In genomic region chr1:156749429-156750118, GRCh38 we compare ENCODE assay signal across 8 cellular contexts. TPM values are rescaled to one million over a fixed set of nuclear protein-coding genes. Genes with fewer than 3 reads are reported as not detected.
A peak's percentile ranks its signal among the peaks of the same experiment; 100 is the strongest.
DNase-seq lines count a peak whose midpoint lies in the region; ATAC-seq, FAIRE-seq and TF ChIP-seq lines count a peak whose summit lies in the region.

No MANE protein-coding gene starts in this region.

- peaks cover 5% of the 10 kb centered on the region for H3K36me3 Mint-ChIP-seq in osteocyte (ENCODE audit: unreplicated experiment)

- no peak for TF ChIP-seq POLR2A in endothelial cell of umbilical vein (IDR thresholded peaks at IDR 0.05; ENCODE audit: low read depth, low read length)

- dilution Hi-C loops in endothelial cell of umbilical vein (cut with MboI; ENCODE audit: extremely low pct_ligation_motif_present, low sequenced_read_pairs): no loop called here

- peaks cover 67% of the 10 kb centered on the region for H3K4me1 Mint-ChIP-seq in osteocyte (ENCODE audit: unreplicated experiment)

- H3K4me1 ChIP-seq in OCI-LY7 (ENCODE audit: insufficient read depth, low read length, poor library complexity, severe bottlenecking) (peaks cover 50% of the 10 kb centered on the region), endothelial cell of umbilical vein (ENCODE audit: control insufficient read depth, extremely low read depth, insufficient read depth, low read length) (peaks cover 51% of the 10 kb centered on the region)

- no peak for FAIRE-seq in endothelial cell of umbilical vein (lab: Jason Lieb, UNC)

- H3K27ac Mint-ChIP-seq in osteocyte (ENCODE audit: unreplicated experiment): peak overlapping the region; percentile 100

- H3K9ac ChIP-seq in endothelial cell of umbilical vein (replicated peaks; ENCODE audit: extremely low read depth, insufficient read depth, low read length): peak overlapping the region; percentile 69

- CTCF ChIA-PET in OCI-LY7 (lab: Charles Lee; ENCODE audit: unreplicated experiment) (interaction anchor here (1.0 kb wide), 1 partner anchor 23 kb away, joined by 4 read pairs; no protein-coding TSS in a partner anchor), endothelial cell of umbilical vein (lab: Charles Lee) (interaction anchor here (1.3 to 3.9 kb wide), 2 partner anchors 9 to 22 kb away, joined by 4 to 49 read pairs; partner anchors contain the start of genes ISG20L2, METTL25B and MRPL24)

- H3K9me3 Mint-ChIP-seq in osteocyte (ENCODE audit: unreplicated experiment): no peaks in the 10 kb centered on the region

- H3K27me3 ChIP-seq in endothelial cell of umbilical vein (ENCODE audit: control insufficient read depth in 2 of 2, insufficient read depth in 2 of 2, low read length in 2 of 2): no peaks in the 10 kb centered on the region

- DNase-seq in Daoy (ENCODE audit: low read depth): peak; percentile 30
- DNase-seq in OCI-LY7 (ENCODE audit: low spot score): no peak
- no peak for DNase-seq in endothelial cell of umbilical vein (ENCODE audit: low read depth, low spot score)
- DNase-seq in osteocyte (ENCODE audit: extremely low spot score, unreplicated experiment): no peak
- no peak for DNase-seq in NCI-H2227 treated with DMSO at 0.1 percent for 48 hours (lab: John Stamatoyannopoulos, UW)

- peak overlapping the region; percentile 88 for H3K4me3 Mint-ChIP-seq in osteocyte (ENCODE audit: unreplicated experiment)

- POLR2A ChIA-PET in OCI-LY7 (lab: Charles Lee) (interaction anchor here (1.3 kb wide), 1 partner anchor 21 kb away, joined by 4 read pairs; the partner anchor contains the start of genes ISG20L2 and METTL25B), endothelial cell of umbilical vein (lab: Charles Lee) (no interaction called here)

- no peak for ATAC-seq in GM21526 (IDR thresholded peaks at IDR 0.05; ENCODE audit: low FRiP score, unreplicated experiment)
- no peak for ATAC-seq in GM18517 (IDR thresholded peaks at IDR 0.05; ENCODE audit: unreplicated experiment)
- ATAC-seq in HG02678 (IDR thresholded peaks at IDR 0.05; ENCODE audit: unreplicated experiment): no peak

- H3K4me3 ChIP-seq in OCI-LY7 (ENCODE audit: low read depth, low read length, poor library complexity, severe bottlenecking) (peak overlapping the region; percentile 85), endothelial cell of umbilical vein (replicated peaks in 1 of 3; ENCODE audit: insufficient read depth in 1 of 3, low read depth in 1 of 3, low read length in 3 of 3) (peak overlapping the region; percentile 88 to 94 (median 92))

- peaks cover 58% of the 10 kb centered on the region for H3K36me3 ChIP-seq in OCI-LY7 (ENCODE audit: insufficient read depth, low read length)
- H3K36me3 ChIP-seq in endothelial cell of umbilical vein (ENCODE audit: control insufficient read depth in 2 of 2, extremely low read depth in 1 of 2, insufficient read depth in 2 of 2, low read length in 2 of 2): peaks cover 0 to 6% of the 10 kb centered on the region in 2 experiments

- BruUV-seq in OCI-LY7 (replicated peaks; lab: Mats Ljungman, UMichigan) (no TSS peak), endothelial cell of umbilical vein (replicated peaks; lab: Mats Ljungman, UMichigan) (no TSS peak)

- H3K4me2 ChIP-seq in OCI-LY7 (ENCODE audit: low read length) (peak overlapping the region; percentile 99), endothelial cell of umbilical vein (ENCODE audit: insufficient read depth, low read length) (peak overlapping the region; percentile 76)

- intact Hi-C loops in OCI-LY7 (cut with micrococcal nuclease; ENCODE audit: unreplicated experiment): loop anchor here (10.0 kb wide), 1 partner anchor 245 kb away; the partner anchor contains the start of gene MEF2D
- intact Hi-C loops in endothelial cell of umbilical vein (cut with micrococcal nuclease): loop anchor here (5.0 kb wide), 1 partner anchor 247 kb away; the partner anchor contains the start of gene MEF2D

- H2AFZ ChIP-seq in OCI-LY7 (ENCODE audit: low read length) (no peak overlapping the region), endothelial cell of umbilical vein (ENCODE audit: low read depth, low read length) (no peak overlapping the region)

- H3K27ac ChIP-seq in OCI-LY7 (ENCODE audit: low read depth, low read length, poor library complexity, severe bottlenecking) (peak overlapping the region; percentile 81), endothelial cell of umbilical vein (ENCODE audit: insufficient read depth, low read depth, low read length) (peak overlapping the region; percentile 85)

- H4K20me1 ChIP-seq in OCI-LY7 (ENCODE audit: insufficient read depth, low read length) (peaks cover 9% of the 10 kb centered on the region; the same call in 1 of the 2 replicates), endothelial cell of umbilical vein (replicated peaks; ENCODE audit: control insufficient read depth, extremely low read depth, insufficient read depth, low read length) (no peaks in the 10 kb centered on the region)

- H3K9me2 ChIP-seq in OCI-LY7 (ENCODE audit: insufficient read depth, low read length): no peaks in the 10 kb centered on the region

- no peaks in the 10 kb centered on the region for H3K9me3 ChIP-seq in OCI-LY7 (ENCODE audit: low read length)
- H3K9me3 ChIP-seq in endothelial cell of umbilical vein (replicated peaks; ENCODE audit: control insufficient read depth, insufficient read depth, low read length): no peaks in the 10 kb centered on the region

- TF ChIP-seq CTCF in OCI-LY7 (conservative IDR thresholded peaks at IDR 0.05; ENCODE audit: low read length) (no peak), endothelial cell of umbilical vein (IDR thresholded peaks at IDR 0.05; ENCODE audit: extremely low read depth in 1 of 2, insufficient read depth in 1 of 2, low read depth in 1 of 2, low read length in 2 of 2) (no peak), osteocyte (IDR thresholded peaks at IDR 0.05) (no peak)

- H3K79me2 ChIP-seq in OCI-LY7 (ENCODE audit: insufficient read depth, low read depth, low read length): peaks cover 77% of the 10 kb centered on the region
- peaks cover 75% of the 10 kb centered on the region for H3K79me2 ChIP-seq in endothelial cell of umbilical vein (ENCODE audit: control insufficient read depth, insufficient read depth, low read length)

- no peaks in the 10 kb centered on the region for H3K27me3 Mint-ChIP-seq in osteocyte (ENCODE audit: unreplicated experiment)

- no peaks in the 10 kb centered on the region for H3K9me1 ChIP-seq in endothelial cell of umbilical vein (replicated peaks; ENCODE audit: control insufficient read depth, extremely low read depth, insufficient read depth, low read length)

RNA-seq across cellular contexts. Expression of gene HDGF, which starts 1.9 kb away (rescaled TPM):
- 484 and 537 TPM in 2 replicates for total RNA-seq in Daoy (2014; rRNA removed; shearing (Covaris generic))
- total RNA-seq in OCI-LY7 (2014; rRNA removed; shearing (Covaris generic)): 291 and 346 TPM in 2 replicates
- total RNA-seq in OCI-LY7 (2022) (315 and 329 TPM in 2 replicates), endothelial cell of umbilical vein (279 and 298 TPM in 2 replicates), osteocyte (213 and 219 TPM in 2 replicates)
- polyA plus RNA-seq in endothelial cell of umbilical vein: 94.7 and 95.1 TPM in 2 replicates
- polyA plus RNA-seq in endothelial cell of umbilical vein (2011; cell fraction: cytosol; rRNA removed): 139 and 148 TPM in 2 replicates
- polyA plus RNA-seq in endothelial cell of umbilical vein (2011; cell fraction: nucleus; rRNA removed): 93.2 and 108 TPM in 2 replicates
- 140 and 207 TPM in 2 replicates for polyA plus RNA-seq in endothelial cell of umbilical vein (2012)
- 104 and 113 TPM in 2 replicates for polyA minus RNA-seq in endothelial cell of umbilical vein
- polyA minus RNA-seq in endothelial cell of umbilical vein (2011; cell fraction: cytosol; rRNA and poly(A)+ RNA removed): 188 TPM
- polyA minus RNA-seq in endothelial cell of umbilical vein (2011; cell fraction: nucleus; rRNA and poly(A)+ RNA removed): 25.0 and 26.9 TPM in 2 replicates

RNA-seq across cellular contexts. Expression of gene MRPL24, which starts 8.7 kb away (rescaled TPM):
- 144 and 148 TPM in 2 replicates for total RNA-seq in Daoy (2014; rRNA removed; shearing (Covaris generic))
- 55.3 and 69.0 TPM in 2 replicates for total RNA-seq in OCI-LY7 (2014; rRNA removed; shearing (Covaris generic))
- 49.3 and 56.6 TPM in 2 replicates for total RNA-seq in OCI-LY7 (2022)
- 63.3 and 77.7 TPM in 2 replicates for total RNA-seq in endothelial cell of umbilical vein
- polyA plus RNA-seq in endothelial cell of umbilical vein: 46.5 and 47.9 TPM in 2 replicates
- polyA plus RNA-seq in endothelial cell of umbilical vein (2011; cell fraction: cytosol; rRNA removed): 67.0 and 79.6 TPM in 2 replicates
- 44.5 and 52.6 TPM in 2 replicates for polyA plus RNA-seq in endothelial cell of umbilical vein (2011; cell fraction: nucleus; rRNA removed)
- polyA plus RNA-seq in endothelial cell of umbilical vein (2012): 74.8 and 88.5 TPM in 2 replicates
- polyA minus RNA-seq in endothelial cell of umbilical vein: 30.4 and 46.8 TPM in 2 replicates
- polyA minus RNA-seq in endothelial cell of umbilical vein (2011; cell fraction: cytosol; rRNA and poly(A)+ RNA removed): 31.3 TPM
- polyA minus RNA-seq in endothelial cell of umbilical vein (2011; cell fraction: nucleus; rRNA and poly(A)+ RNA removed): 9.9 and 10.5 TPM in 2 replicates
- total RNA-seq in osteocyte: 52.6 and 55.8 TPM in 2 replicates

RNA-seq across cellular contexts. Expression of gene PRCC, which starts 17.8 kb away (rescaled TPM):
- total RNA-seq in Daoy (2014; rRNA removed; shearing (Covaris generic)): 43.7 and 44.6 TPM in 2 replicates
- 53.7 and 54.0 TPM in 2 replicates for total RNA-seq in OCI-LY7 (2014; rRNA removed; shearing (Covaris generic))
- total RNA-seq in OCI-LY7 (2022) (81.5 and 82.9 TPM in 2 replicates), endothelial cell of umbilical vein (65.1 and 71.5 TPM in 2 replicates), osteocyte (71.1 and 85.4 TPM in 2 replicates)
- polyA plus RNA-seq in endothelial cell of umbilical vein: 76.9 and 77.4 TPM in 2 replicates
- polyA plus RNA-seq in endothelial cell of umbilical vein (2011; cell fraction: cytosol; rRNA removed): 85.2 and 95.3 TPM in 2 replicates
- 64.9 and 66.7 TPM in 2 replicates for polyA plus RNA-seq in endothelial cell of umbilical vein (2011; cell fraction: nucleus; rRNA removed)
- polyA plus RNA-seq in endothelial cell of umbilical vein (2012): 42.1 and 57.4 TPM in 2 replicates
- polyA minus RNA-seq in endothelial cell of umbilical vein: 74.1 and 74.8 TPM in 2 replicates
- 87.5 TPM for polyA minus RNA-seq in endothelial cell of umbilical vein (2011; cell fraction: cytosol; rRNA and poly(A)+ RNA removed)
- 30.6 and 54.1 TPM in 2 replicates for polyA minus RNA-seq in endothelial cell of umbilical vein (2011; cell fraction: nucleus; rRNA and poly(A)+ RNA removed)

RNA-seq across cellular contexts. Expression of gene ISG20L2, which starts 21.0 kb away (rescaled TPM):
- 31.7 and 59.8 TPM in 2 replicates for total RNA-seq in Daoy (2014; rRNA removed; shearing (Covaris generic))
- 36.5 and 37.9 TPM in 2 replicates for total RNA-seq in OCI-LY7 (2014; rRNA removed; shearing (Covaris generic))
- 71.3 and 74.1 TPM in 2 replicates for total RNA-seq in OCI-LY7 (2022)
- 32.1 and 35.3 TPM in 2 replicates for total RNA-seq in endothelial cell of umbilical vein
- polyA plus RNA-seq in endothelial cell of umbilical vein: 32.0 and 33.2 TPM in 2 replicates
- 34.1 and 37.0 TPM in 2 replicates for polyA plus RNA-seq in endothelial cell of umbilical vein (2011; cell fraction: cytosol; rRNA removed)
- 20.2 and 24.9 TPM in 2 replicates for polyA plus RNA-seq in endothelial cell of umbilical vein (2011; cell fraction: nucleus; rRNA removed)
- polyA plus RNA-seq in endothelial cell of umbilical vein (2012): 27.8 and 37.7 TPM in 2 replicates
- 48.1 and 59.4 TPM in 2 replicates for polyA minus RNA-seq in endothelial cell of umbilical vein
- polyA minus RNA-seq in endothelial cell of umbilical vein (2011; cell fraction: cytosol; rRNA and poly(A)+ RNA removed): 22.1 TPM
- 23.7 and 28.4 TPM in 2 replicates for polyA minus RNA-seq in endothelial cell of umbilical vein (2011; cell fraction: nucleus; rRNA and poly(A)+ RNA removed)
- total RNA-seq in osteocyte: 33.0 and 37.7 TPM in 2 replicates

RNA-seq across cellular contexts. Expression of gene METTL25B, which starts 21.3 kb away (rescaled TPM):
- 7.9 and 11.9 TPM in 2 replicates for total RNA-seq in Daoy (2014; rRNA removed; shearing (Covaris generic))
- 24.7 and 28.0 TPM in 2 replicates for total RNA-seq in OCI-LY7 (2014; rRNA removed; shearing (Covaris generic))
- total RNA-seq in OCI-LY7 (2022): 45.6 and 54.1 TPM in 2 replicates
- 12.8 and 15.5 TPM in 2 replicates for total RNA-seq in endothelial cell of umbilical vein
- polyA plus RNA-seq in endothelial cell of umbilical vein: 15.0 and 17.3 TPM in 2 replicates
- 10.3 and 11.4 TPM in 2 replicates for polyA plus RNA-seq in endothelial cell of umbilical vein (2011; cell fraction: cytosol; rRNA removed)
- 29.0 and 38.2 TPM in 2 replicates for polyA plus RNA-seq in endothelial cell of umbilical vein (2011; cell fraction: nucleus; rRNA removed)
- 7.6 and 9.9 TPM in 2 replicates for polyA plus RNA-seq in endothelial cell of umbilical vein (2012)
- 10.6 and 13.0 TPM in 2 replicates for polyA minus RNA-seq in endothelial cell of umbilical vein
- 26.8 TPM for polyA minus RNA-seq in endothelial cell of umbilical vein (2011; cell fraction: cytosol; rRNA and poly(A)+ RNA removed)
- polyA minus RNA-seq in endothelial cell of umbilical vein (2011; cell fraction: nucleus; rRNA and poly(A)+ RNA removed): 9.0 and 9.9 TPM in 2 replicates
- total RNA-seq in osteocyte: 21.3 and 24.1 TPM in 2 replicates
